In genomic region chr9:91795500-91796241, GRCh38 we compare ENCODE assay signal across 10 cellular contexts.
DNase-seq lines count a peak whose midpoint lies in the region; ATAC-seq and TF ChIP-seq lines count a peak whose summit lies in the region.
"Had no signal": no experiment of that assay in that cellular context is flagged by ENCODE, and none has a peak within 500 bp of the region (broad histone marks: within the 10 kb centered on the region; RNA-seq: fewer than 3 reads in every experiment).

No MANE protein-coding gene starts in this region.

- peaks cover 1% of the 10 kb centered on the region for H3K27me3 Mint-ChIP-seq in activated naive CD8-positive, alpha-beta T cell
- no peaks in the 10 kb centered on the region for H3K27me3 Mint-ChIP-seq in activated naive CD8-positive, alpha-beta T cell treated with anti-CD3 and anti-CD28 coated beads, Interleukin-2, amount 50 U/mL, for 24 hours

- TF ChIP-seq CTCF in fibroblast of mammary gland (conservative IDR thresholded peaks at IDR 0.05; ENCODE audit: control insufficient read depth, insufficient read depth, low read depth, low read length) = no peak

- H3K9me3 Mint-ChIP-seq in activated naive CD8-positive, alpha-beta T cell (ENCODE audit: low read depth) = no peaks in the 10 kb centered on the region
- no peaks in the 10 kb centered on the region for H3K9me3 Mint-ChIP-seq in activated naive CD8-positive, alpha-beta T cell treated with anti-CD3 and anti-CD28 coated beads, Interleukin-2, amount 50 U/mL, for 24 hours
- H3K9me3 Mint-ChIP-seq: stimulated activated naive B cell treated with anti-CD40 and anti-IgM and Interleukin-4, amounts not matched to agents 10 μg/mL and 1 μg/mL and 100 μg/mL, for 72 hours had no signal

- no peaks in the 10 kb centered on the region for H3K36me3 ChIP-seq in stomach smooth muscle (ENCODE audit: control insufficient read depth in 2 of 2, insufficient read depth in 2 of 2, low read length in 2 of 2)

- ATAC-seq in activated naive CD8-positive, alpha-beta T cell treated with anti-CD3 and anti-CD28 coated beads, Interleukin-2, amount 50 U/mL, for 24 hours = no peak
- no peak for ATAC-seq in stimulated activated naive CD8-positive, alpha-beta T cell treated with anti-CD3 and anti-CD28 coated beads, Interleukin-15, Interleukin-2, amounts not matched to agents 100 U/mL and 50 U/mL, for 24 hours
- ATAC-seq: stimulated activated naive B cell treated with anti-CD40 and anti-IgM and Interleukin-4, amounts not matched to agents 10 μg/mL and 1 μg/mL and 100 μg/mL, for 72 hours had no signal

- H3K36me3 Mint-ChIP-seq in activated naive CD8-positive, alpha-beta T cell = no peaks in the 10 kb centered on the region
- H3K36me3 Mint-ChIP-seq in activated naive CD8-positive, alpha-beta T cell treated with anti-CD3 and anti-CD28 coated beads, Interleukin-2, amount 50 U/mL, for 24 hours (ENCODE audit: low read depth) = no peaks in the 10 kb centered on the region
- H3K36me3 Mint-ChIP-seq: stimulated activated naive B cell treated with anti-CD40 and anti-IgM and Interleukin-4, amounts not matched to agents 10 μg/mL and 1 μg/mL and 100 μg/mL, for 72 hours had no signal

- no peaks in the 10 kb centered on the region for H3K27me3 ChIP-seq in stomach smooth muscle (ENCODE audit: control insufficient read depth in 1 of 2, insufficient read depth in 2 of 2, low read length in 2 of 2)

- H3K27ac Mint-ChIP-seq in activated naive CD8-positive, alpha-beta T cell = peak overlapping the region; percentile 50
- no peak overlapping the region for H3K27ac Mint-ChIP-seq in activated naive CD8-positive, alpha-beta T cell treated with anti-CD3 and anti-CD28 coated beads, Interleukin-2, amount 50 U/mL, for 24 hours
- H3K27ac Mint-ChIP-seq: stimulated activated naive B cell treated with anti-CD40 and anti-IgM and Interleukin-4, amounts not matched to agents 10 μg/mL and 1 μg/mL and 100 μg/mL, for 72 hours had no signal

- no peak overlapping the region for H3K4me3 Mint-ChIP-seq in activated naive CD8-positive, alpha-beta T cell
- H3K4me3 Mint-ChIP-seq in activated naive CD8-positive, alpha-beta T cell treated with anti-CD3 and anti-CD28 coated beads, Interleukin-2, amount 50 U/mL, for 24 hours = no peak overlapping the region
- H3K4me3 Mint-ChIP-seq: stimulated activated naive B cell treated with anti-CD40 and anti-IgM and Interleukin-4, amounts not matched to agents 10 μg/mL and 1 μg/mL and 100 μg/mL, for 72 hours had no signal

- peaks cover 25% of the 10 kb centered on the region for H3K4me1 ChIP-seq in stomach smooth muscle (ENCODE audit: control insufficient read depth, insufficient read depth, low read length)

- H3K27ac ChIP-seq in stomach smooth muscle (ENCODE audit: low read length) = peak overlapping the region; percentile 81

- H3K9ac ChIP-seq in stomach smooth muscle (ENCODE audit: low read length in 2 of 2) = no peak overlapping the region

- no peak for DNase-seq in activated naive CD8-positive, alpha-beta T cell treated with anti-CD3 and anti-CD28 coated beads, Interleukin-2, amount 50 U/mL, for 24 hours
- peak; percentile 21 for DNase-seq in RKO (ENCODE audit: low spot score)
- peak; percentile 45 for DNase-seq in fibroblast of mammary gland (ENCODE audit: low read depth)
- DNase-seq in AG08395 (ENCODE audit: low spot score) = no peak
- no peak for DNase-seq in HuH-7 (ENCODE audit: low spot score)
- no peak for DNase-seq in stimulated activated naive CD8-positive, alpha-beta T cell treated with anti-CD3 and anti-CD28 coated beads, Interleukin-15, Interleukin-2, amounts not matched to agents 100 U/mL and 50 U/mL, for 24 hours
- DNase-seq: stimulated activated naive B cell treated with anti-CD40 and anti-IgM and Interleukin-4, amounts not matched to agents 10 μg/mL and 1 μg/mL and 100 μg/mL, for 72 hours had no signal

- peaks cover 13% of the 10 kb centered on the region for H3K4me1 Mint-ChIP-seq in activated naive CD8-positive, alpha-beta T cell (ENCODE audit: low read depth)
- peaks cover 16% of the 10 kb centered on the region for H3K4me1 Mint-ChIP-seq in activated naive CD8-positive, alpha-beta T cell treated with anti-CD3 and anti-CD28 coated beads, Interleukin-2, amount 50 U/mL, for 24 hours

- H3K9me3 ChIP-seq in stomach smooth muscle (ENCODE audit: control insufficient read depth in 2 of 2, low read length in 2 of 2) = no peaks in the 10 kb centered on the region

- H3K4me3 ChIP-seq in fibroblast of mammary gland (ENCODE audit: control insufficient read depth, low read depth, low read length) (no peak overlapping the region), stomach smooth muscle (ENCODE audit: low read length in 2 of 2) (no peak overlapping the region)
- H3K4me3 ChIP-seq: lung had no signal

Comparison
In these comparisons a context has a peak if more than half of its experiments do, and no peak if none do; other contexts are left out.
1. DNase-seq: peak in RKO (single experiment) and fibroblast of mammary gland (single experiment); none in activated naive CD8-positive, alpha-beta T cell treated with anti-CD3 and anti-CD28 coated beads, Interleukin-2, amount 50 U/mL, for 24 hours (single experiment), AG08395 (single experiment), HuH-7 (single experiment) and stimulated activated naive CD8-positive, alpha-beta T cell treated with anti-CD3 and anti-CD28 coated beads, Interleukin-15, Interleukin-2, amounts not matched to agents 100 U/mL and 50 U/mL, for 24 hours (single experiment).